In the genomic region with DNA sequence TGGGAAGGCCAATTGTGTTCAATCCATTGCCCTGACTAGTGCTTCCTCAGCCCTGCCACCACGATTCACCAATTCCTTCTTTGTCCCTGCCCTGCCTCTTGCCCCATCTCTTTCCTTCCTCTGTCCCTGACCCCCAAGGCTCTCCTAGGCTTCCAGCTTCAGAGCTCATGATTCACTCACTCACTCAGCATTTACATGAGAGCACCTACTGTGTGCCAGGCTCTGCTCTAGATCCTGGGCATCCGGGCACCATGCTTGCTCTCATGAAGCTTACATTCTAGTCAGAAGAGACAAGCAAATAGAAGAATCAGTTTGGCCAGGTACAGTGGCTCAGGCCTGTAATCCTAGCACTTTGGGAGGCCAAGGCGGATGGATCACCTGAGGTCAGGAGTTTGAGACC, we compare ENCODE assay signal across 18 cellular contexts.
"Had no signal": no experiment of that assay in that cellular context is flagged by ENCODE, and none has a peak within 500 bp of the region (broad histone marks: within the 10 kb centered on the region; RNA-seq: fewer than 3 reads in every experiment).

No MANE protein-coding gene starts in this region.

- DNase-seq: activated CD4-positive, alpha-beta T cell treated with anti-CD3 and anti-CD28 coated beads, Interleukin-2, amount 10 ng/mL, durations not matched to agents 7 days and 5 days; activated CD4-positive, CD25-positive, alpha-beta regulatory T cell; adrenal gland; cerebellar nuclear complex; cortex of kidney; effector CD4-positive, alpha-beta T cell; gastrocnemius medialis; head of caudate nucleus; left lung; nephron progenitor cell; retina; SK-N-SH; stomach; T-cell; T1000 had no signal

- H3K27ac Mint-ChIP-seq: mesothelial cell of epicardium, nephron progenitor cell, T-cell, type B pancreatic cell had no signal

- H3K9me3 Mint-ChIP-seq: activated CD4-positive, alpha-beta T cell treated with anti-CD3 and anti-CD28 coated beads, Interleukin-2, amount 10 ng/mL, durations not matched to agents 7 days and 5 days had no signal

- H3K4me2 ChIP-seq: SK-N-SH had no signal

- H3K36me3 ChIP-seq: adrenal gland, gastrocnemius medialis, left lung, stomach had no signal

- H3K27me3 Mint-ChIP-seq: activated CD4-positive, alpha-beta T cell treated with anti-CD3 and anti-CD28 coated beads, Interleukin-2, amount 10 ng/mL, durations not matched to agents 7 days and 5 days; type B pancreatic cell had no signal

- H3K9me3 ChIP-seq: adrenal gland, gastrocnemius medialis, left lung, SK-N-SH, stomach had no signal

- H3K9ac ChIP-seq: SK-N-SH had no signal

- H3K4me1 Mint-ChIP-seq: mesothelial cell of epicardium, nephron progenitor cell had no signal

- ATAC-seq: esophagus mucosa, gastrocnemius medialis, left lung, T-cell had no signal

- H3K27ac ChIP-seq: adrenal gland, gastrocnemius medialis, left lung, stomach had no signal

- H3K4me3 ChIP-seq: adrenal gland, gastrocnemius medialis, left lung, stomach had no signal

- H3K36me3 Mint-ChIP-seq: mesothelial cell of epicardium, T-cell, type B pancreatic cell had no signal

- H3K4me3 Mint-ChIP-seq: activated CD4-positive, alpha-beta T cell treated with anti-CD3 and anti-CD28 coated beads, Interleukin-2, amount 10 ng/mL, durations not matched to agents 7 days and 5 days; mesothelial cell of epicardium; nephron progenitor cell; T-cell; type B pancreatic cell had no signal

- H3K4me1 ChIP-seq: adrenal gland, gastrocnemius medialis, stomach had no signal

- H3K27me3 ChIP-seq: adrenal gland, gastrocnemius medialis, left lung, stomach had no signal
